In genomic region chr15:74432271-74432967, GRCh38 we compare ENCODE assay signal across 10 cellular contexts. TPM values are rescaled to one million over a fixed set of nuclear protein-coding genes. Genes with fewer than 3 reads are reported as not detected.
DNase-seq lines count a peak whose midpoint lies in the region; ATAC-seq and TF ChIP-seq lines count a peak whose summit lies in the region.
"Had no signal": no experiment of that assay in that cellular context is flagged by ENCODE, and none has a peak within 500 bp of the region (broad histone marks: within the 10 kb centered on the region; RNA-seq: fewer than 3 reads in every experiment).

No MANE protein-coding gene starts in this region.

- H3K9me3 Mint-ChIP-seq in CD14-positive monocyte (peaks cover 0 to 17% (median 0%) of the 10 kb centered on the region in 7 donors), nephron (no peaks in the 10 kb centered on the region)

- peak overlapping the region in 1 of 7 donors; percentile 50 for H3K27ac Mint-ChIP-seq in CD14-positive monocyte
- H3K27ac Mint-ChIP-seq in nephron: peak overlapping the region in 2 of 3 experiments; percentile 48 to 50

- H3K4me1 Mint-ChIP-seq in CD14-positive monocyte (peaks cover 43% of the 10 kb centered on the region), nephron (peaks cover 49% of the 10 kb centered on the region)

- peak overlapping the region; percentile 85 for H3K27ac ChIP-seq in KOPT-K1 (ENCODE audit: low read depth, low read length, poor library complexity, severe bottlenecking)

- H3K4me3 Mint-ChIP-seq in CD14-positive monocyte (peak overlapping the region; percentile 67 to 72), nephron (peak overlapping the region; percentile 82 to 90 (median 86))

- ATAC-seq in GM18861 (IDR thresholded peaks at IDR 0.05; ENCODE audit: unreplicated experiment) (no peak), HG03378 (IDR thresholded peaks at IDR 0.05; ENCODE audit: unreplicated experiment) (no peak), GM21529 (IDR thresholded peaks at IDR 0.05; ENCODE audit: unreplicated experiment) (no peak)

- intact Hi-C loops in CD14-positive monocyte (cut with micrococcal nuclease): no loop called here

- peaks cover 29% of the 10 kb centered on the region; the same call in 1 of the 2 replicates for H3K36me3 ChIP-seq in KOPT-K1 (ENCODE audit: insufficient read depth, low read length)
- H3K36me3 ChIP-seq: gastroesophageal sphincter had no signal

- DNase-seq in CD14-positive monocyte (ENCODE audit: low spot score) (no peak), choroid plexus epithelial cell (ENCODE audit: low read depth) (no peak), LoVo (ENCODE audit: low spot score) (no peak)
- DNase-seq: OCI-M1 had no signal

- H3K27me3 Mint-ChIP-seq in CD14-positive monocyte (ENCODE audit: low read depth in 3 of 3): peaks cover 23 to 51% (median 29%) of the 10 kb centered on the region in 3 donors
- peaks cover 29% of the 10 kb centered on the region for H3K27me3 Mint-ChIP-seq in nephron (ENCODE audit: low read depth)

- TF ChIP-seq CTCF in CD14-positive monocyte (IDR thresholded peaks at IDR 0.05) (no peak), choroid plexus epithelial cell (conservative IDR thresholded peaks at IDR 0.05; ENCODE audit: low read depth, low read length) (no peak), nephron (IDR thresholded peaks at IDR 0.05; ENCODE audit: unreplicated experiment in 3 of 3) (no peak)

- no peaks in the 10 kb centered on the region for H3K9me3 ChIP-seq in KOPT-K1 (ENCODE audit: insufficient read depth, low read length, poor library complexity, severe bottlenecking)
- H3K9me3 ChIP-seq: gastroesophageal sphincter had no signal

- H3K4me3 ChIP-seq in choroid plexus epithelial cell (ENCODE audit: low read depth, low read length): peak overlapping the region; percentile 75

- H3K36me3 Mint-ChIP-seq in CD14-positive monocyte (peaks cover 0 to 11% of the 10 kb centered on the region in 2 donors), nephron (ENCODE audit: low read depth) (no peaks in the 10 kb centered on the region)

RNA-seq across cellular contexts. Expression of gene SEMA7A, which starts 1.3 kb away (rescaled TPM):
- polyA plus RNA-seq in CD14-positive monocyte: under 1 TPM; 0.04 to 0.15 TPM

RNA-seq across cellular contexts. Expression of gene UBL7, which starts 28.5 kb away (rescaled TPM):
- 100 to 1,000 TPM in 1 of 2 donors, 10 to 100 TPM in 1; 95.1 to 103 TPM for polyA plus RNA-seq in CD14-positive monocyte
